Comparison of ENCODE assay signal across 9 cellular contexts in the genomic region with DNA sequence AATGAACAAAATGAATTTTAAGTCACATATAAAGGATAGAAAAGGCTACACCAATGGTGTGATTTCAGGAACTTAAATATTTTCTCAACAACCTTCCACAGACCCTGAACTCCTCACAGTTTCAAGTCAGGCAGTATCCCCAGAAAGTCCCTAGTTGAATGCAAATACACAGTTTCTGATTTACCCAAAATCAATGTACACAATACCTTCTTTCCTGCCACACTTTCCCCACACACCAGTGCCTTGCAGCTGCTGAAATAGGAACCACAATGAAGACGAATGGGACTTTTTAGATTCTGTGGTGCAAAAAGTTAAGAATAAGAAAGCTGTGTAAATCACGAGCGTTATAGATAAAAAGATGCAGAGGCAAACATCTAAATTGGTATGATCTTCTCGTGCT.
DNase-seq lines count a peak whose midpoint lies in the region; ATAC-seq lines count a peak whose summit lies in the region.
"Had no signal": no experiment of that assay in that cellular context is flagged by ENCODE, and none has a peak within 500 bp of the region (broad histone marks: within the 10 kb centered on the region; RNA-seq: fewer than 3 reads in every experiment).

No MANE protein-coding gene starts in this region.

- peaks cover 33 to 64% of the 10 kb centered on the region in 2 donors for H3K4me1 Mint-ChIP-seq in stimulated activated naive B cell treated with anti-CD40 and anti-IgM and Interleukin-4, amounts not matched to agents 10 μg/mL and 1 μg/mL and 100 μg/mL, for 72 hours

- H3K4me3 Mint-ChIP-seq in stimulated activated naive B cell treated with anti-CD40 and anti-IgM and Interleukin-4, amounts not matched to agents 10 μg/mL and 1 μg/mL and 100 μg/mL, for 72 hours: peak overlapping the region; percentile 69 to 75

- H3K27me3 Mint-ChIP-seq in stimulated activated naive B cell treated with anti-CD40 and anti-IgM and Interleukin-4, amounts not matched to agents 10 μg/mL and 1 μg/mL and 100 μg/mL, for 72 hours: no peaks in the 10 kb centered on the region

- ATAC-seq in GM19043 (IDR thresholded peaks at IDR 0.05; ENCODE audit: low read depth, unreplicated experiment) (peak; percentile 86), HG02588 (IDR thresholded peaks at IDR 0.05; ENCODE audit: unreplicated experiment) (peak; percentile 93), HG03280 (IDR thresholded peaks at IDR 0.05; ENCODE audit: unreplicated experiment) (peak; percentile 68)
- peak; percentile 85 to 91 for ATAC-seq in stimulated activated naive B cell treated with anti-CD40 and anti-IgM and Interleukin-4, amounts not matched to agents 10 μg/mL and 1 μg/mL and 100 μg/mL, for 72 hours (replicated peaks)
- ATAC-seq: activated CD4-positive, CD25-positive, alpha-beta regulatory T cell treated with anti-CD3 and anti-CD28 coated beads, Interleukin-2, amount 50 U/mL, for 24 hours had no signal

- no peak for DNase-seq in stimulated activated naive B cell treated with anti-CD40 and anti-IgM and Interleukin-4, amounts not matched to agents 10 μg/mL and 1 μg/mL and 100 μg/mL, for 72 hours
- no peak for DNase-seq in activated gamma-delta T cell treated with Interleukin-2 at 50 U/mL for 16 hours
- DNase-seq in COLO668 (lab: John Stamatoyannopoulos, UW; ENCODE audit: unreplicated experiment): no peak
- DNase-seq in amygdala (lab: John Stamatoyannopoulos, UW): no peak
- DNase-seq: activated naive CD4-positive, alpha-beta T cell treated with Interleukin-2 at 50 U/mL for 16 hours had no signal

- H3K27ac Mint-ChIP-seq in stimulated activated naive B cell treated with anti-CD40 and anti-IgM and Interleukin-4, amounts not matched to agents 10 μg/mL and 1 μg/mL and 100 μg/mL, for 72 hours: peak overlapping the region; percentile 87

- H3K9me3 Mint-ChIP-seq in stimulated activated naive B cell treated with anti-CD40 and anti-IgM and Interleukin-4, amounts not matched to agents 10 μg/mL and 1 μg/mL and 100 μg/mL, for 72 hours: peaks cover 5 to 10% of the 10 kb centered on the region in 2 donors

- H3K36me3 Mint-ChIP-seq in stimulated activated naive B cell treated with anti-CD40 and anti-IgM and Interleukin-4, amounts not matched to agents 10 μg/mL and 1 μg/mL and 100 μg/mL, for 72 hours: peaks cover 7 to 15% of the 10 kb centered on the region in 2 donors
